Comparison of ENCODE assay signal across 24 cellular contexts in genomic region chr10:13734151-13734550, GRCh38.
A peak's percentile ranks its signal among the peaks of the same experiment; 100 is the strongest.
DNase-seq lines count a peak whose midpoint lies in the region; ATAC-seq and TF ChIP-seq lines count a peak whose summit lies in the region.
"Had no signal": no experiment of that assay in that cellular context is flagged by ENCODE, and none has a peak within 500 bp of the region (broad histone marks: within the 10 kb centered on the region; RNA-seq: fewer than 3 reads in every experiment).

No MANE protein-coding gene starts in this region.

- POLR2A ChIA-PET in Caco-2 (lab: Charles Lee), result no interaction called here
- POLR2A ChIA-PET in HEK293 (lab: Yijun Ruan, JAX), result no interaction called here

- H3K27me3 ChIP-seq in Caco-2 (replicated peaks; ENCODE audit: control insufficient read depth, insufficient read depth, low read length) (no peaks in the 10 kb centered on the region), neural progenitor cell (no peaks in the 10 kb centered on the region), HAP-1 (ENCODE audit: low read depth) (no peaks in the 10 kb centered on the region)
- H3K27me3 ChIP-seq: BLaER1 treated with 17β-estradiol and CSF1 and Interleukin-3, amounts not matched to agents 10 nM and 100 nM had no signal

- H3K36me3 ChIP-seq in Caco-2 (ENCODE audit: control insufficient read depth, insufficient read depth, low read length), result no peaks in the 10 kb centered on the region
- no peaks in the 10 kb centered on the region for H3K36me3 ChIP-seq in HEK293 (ENCODE audit: control insufficient read depth in 2 of 2, insufficient read depth in 1 of 2, low read length in 2 of 2)
- no peaks in the 10 kb centered on the region for H3K36me3 ChIP-seq in neural progenitor cell
- H3K36me3 ChIP-seq in HAP-1 (replicated peaks), result no peaks in the 10 kb centered on the region
- H3K36me3 ChIP-seq: BLaER1 treated with 17β-estradiol and CSF1 and Interleukin-3, amounts not matched to agents 10 nM and 100 nM had no signal

- peaks cover 9% of the 10 kb centered on the region for H3K36me3 Mint-ChIP-seq in Caco-2 (ENCODE audit: insufficient read depth, unreplicated experiment)
- peaks cover 68% of the 10 kb centered on the region for H3K36me3 Mint-ChIP-seq in brain
- H3K36me3 Mint-ChIP-seq in neural progenitor cell, result peaks cover 33% of the 10 kb centered on the region

- no peak overlapping the region for H2AFZ ChIP-seq in neural progenitor cell (replicated peaks)

- no peaks in the 10 kb centered on the region for H3K27me3 Mint-ChIP-seq in Caco-2 (ENCODE audit: insufficient read depth, unreplicated experiment)
- H3K27me3 Mint-ChIP-seq in brain, result no peaks in the 10 kb centered on the region
- H3K27me3 Mint-ChIP-seq in neural progenitor cell (ENCODE audit: insufficient read depth, low read depth), result peaks cover 2% of the 10 kb centered on the region
- H3K27me3 Mint-ChIP-seq: CD4-positive, alpha-beta T cell had no signal

- TF ChIP-seq CTCF in Caco-2 (IDR thresholded peaks at IDR 0.05; ENCODE audit: insufficient read depth in 1 of 2, low read depth in 1 of 2, low read length in 1 of 2, severe bottlenecking in 1 of 2, unreplicated experiment in 1 of 2) (no peak), HEK293 (tag by site-specific recombination; IDR thresholded peaks at IDR 0.05) (no peak), brain (conservative IDR thresholded peaks at IDR 0.05) (no peak), neural progenitor cell (IDR thresholded peaks at IDR 0.05) (no peak)

- H3K27ac ChIP-seq in HEK293 (ENCODE audit: extremely low read depth, low read depth, low read length), result no peak overlapping the region
- H3K27ac ChIP-seq in neural progenitor cell, result no peak overlapping the region
- H3K27ac ChIP-seq: BLaER1 treated with 17β-estradiol and CSF1 and Interleukin-3, amounts not matched to agents 10 nM and 100 nM; RWPE1 had no signal

- H3K9ac ChIP-seq in neural progenitor cell, result no peak overlapping the region
- H3K9ac ChIP-seq: BLaER1 treated with 17β-estradiol and CSF1 and Interleukin-3, amounts not matched to agents 10 nM and 100 nM had no signal

- H3K27ac Mint-ChIP-seq in Caco-2 (ENCODE audit: unreplicated experiment) (peak overlapping the region; percentile 39), brain (peak overlapping the region; percentile 1 to 73 (median 54)), neural progenitor cell (peak overlapping the region; percentile 43)
- H3K27ac Mint-ChIP-seq: CD4-positive, alpha-beta T cell; HFFc6 had no signal

- no peaks in the 10 kb centered on the region for H3K79me2 ChIP-seq in neural progenitor cell (ENCODE audit: low read depth)

- intact Hi-C loops in Caco-2 (cut with micrococcal nuclease; ENCODE audit: unreplicated experiment), result no loop called here

- no peak overlapping the region for H3K4me2 ChIP-seq in neural progenitor cell
- H3K4me2 ChIP-seq: BLaER1 treated with 17β-estradiol and CSF1 and Interleukin-3, amounts not matched to agents 10 nM and 100 nM had no signal

- H3K4me1 ChIP-seq in Caco-2 (peaks cover 14% of the 10 kb centered on the region), HEK293 (ENCODE audit: control insufficient read depth, insufficient read depth, low read length) (no peaks in the 10 kb centered on the region), neural progenitor cell (peaks cover 28% of the 10 kb centered on the region), HAP-1 (no peaks in the 10 kb centered on the region)

- H3K9me3 ChIP-seq in Caco-2 (no peaks in the 10 kb centered on the region), HEK293 (ENCODE audit: control insufficient read depth, insufficient read depth, low read depth, low read length) (no peaks in the 10 kb centered on the region), neural progenitor cell (ENCODE audit: low read depth) (no peaks in the 10 kb centered on the region), HAP-1 (no peaks in the 10 kb centered on the region)
- H3K9me3 ChIP-seq: BLaER1 treated with 17β-estradiol and CSF1 and Interleukin-3, amounts not matched to agents 10 nM and 100 nM had no signal

- DNase-seq in Caco-2 (no peak), neural progenitor cell (ENCODE audit: low spot score) (no peak), RPMI8226 (no peak), HAP-1 (ENCODE audit: low spot score in 2 of 2) (no peak)
- DNase-seq in stimulated activated CD8-positive, alpha-beta memory T cell treated with anti-CD3 and anti-CD28 coated beads, Interleukin-4, amount 100 ng/mL, for 48 hours, result no peak
- DNase-seq: AML-193; CD4-positive, alpha-beta T cell; DMS53; EL; GF-D8; H7; HFFc6; KBM-7; NCI-H1105 treated with DMSO at 0.1 percent for 48 hours; NCI-H146; NCI-H2029; NCI-H526; SHP77; T-helper 1 cell had no signal

- H4K20me1 ChIP-seq in neural progenitor cell (ENCODE audit: low read depth), result no peaks in the 10 kb centered on the region
- H4K20me1 ChIP-seq: BLaER1 treated with 17β-estradiol and CSF1 and Interleukin-3, amounts not matched to agents 10 nM and 100 nM had no signal

- H3K4me3 Mint-ChIP-seq in Caco-2 (ENCODE audit: unreplicated experiment) (no peak overlapping the region), brain (no peak overlapping the region), neural progenitor cell (no peak overlapping the region)
- H3K4me3 Mint-ChIP-seq: CD4-positive, alpha-beta T cell; HFFc6 had no signal

- peaks cover 9% of the 10 kb centered on the region for H3F3A ChIP-seq in neural progenitor cell (ENCODE audit: low read depth)

- CTCF ChIA-PET in Caco-2 (lab: Charles Lee), result no interaction called here
- CTCF ChIA-PET in HEK293 (lab: Yijun Ruan, JAX), result no interaction called here

- in situ Hi-C loops in HAP-1 (cut with MboI; ENCODE audit: low sequenced_read_pairs), result no loop called here

- no peak for ATAC-seq in GM19351 (IDR thresholded peaks at IDR 0.05; ENCODE audit: unreplicated experiment)

- H3K9me3 Mint-ChIP-seq in Caco-2 (ENCODE audit: unreplicated experiment) (no peaks in the 10 kb centered on the region), brain (no peaks in the 10 kb centered on the region), neural progenitor cell (no peaks in the 10 kb centered on the region)
- H3K9me3 Mint-ChIP-seq: CD4-positive, alpha-beta T cell; HFFc6 had no signal

- BruUV-seq in Caco-2 (replicated peaks; lab: Mats Ljungman, UMichigan), result no TSS peak

- H3K4me3 ChIP-seq in Caco-2 (ENCODE audit: low read depth, low read length), result no peak overlapping the region
- no peak overlapping the region for H3K4me3 ChIP-seq in HEK293 (ENCODE audit: low read depth, low read length)
- H3K4me3 ChIP-seq in neural progenitor cell, result no peak overlapping the region
- no peak overlapping the region for H3K4me3 ChIP-seq in HAP-1
- H3K4me3 ChIP-seq: BLaER1 treated with 17β-estradiol and CSF1 and Interleukin-3, amounts not matched to agents 10 nM and 100 nM had no signal

- H3K4me1 Mint-ChIP-seq in Caco-2 (ENCODE audit: low read depth, unreplicated experiment) (peaks cover 30% of the 10 kb centered on the region), brain (peaks cover 57% of the 10 kb centered on the region), neural progenitor cell (peaks cover 33% of the 10 kb centered on the region)

TF ChIP-seq in HEK293, 187 proteins besides CTCF, POLR2A, EP300 and RAD21:
- no peak for TF ChIP-seq ZNF473 (tag by site-specific recombination; IDR thresholded peaks at IDR 0.05)
- TF ChIP-seq EGR2 (tag by site-specific recombination; IDR thresholded peaks at IDR 0.05; ENCODE audit: low read depth), result peak; percentile 19; the same call in 1 of the 2 replicates
